ENCODE assay signal across 19 cellular contexts in the genomic region with DNA sequence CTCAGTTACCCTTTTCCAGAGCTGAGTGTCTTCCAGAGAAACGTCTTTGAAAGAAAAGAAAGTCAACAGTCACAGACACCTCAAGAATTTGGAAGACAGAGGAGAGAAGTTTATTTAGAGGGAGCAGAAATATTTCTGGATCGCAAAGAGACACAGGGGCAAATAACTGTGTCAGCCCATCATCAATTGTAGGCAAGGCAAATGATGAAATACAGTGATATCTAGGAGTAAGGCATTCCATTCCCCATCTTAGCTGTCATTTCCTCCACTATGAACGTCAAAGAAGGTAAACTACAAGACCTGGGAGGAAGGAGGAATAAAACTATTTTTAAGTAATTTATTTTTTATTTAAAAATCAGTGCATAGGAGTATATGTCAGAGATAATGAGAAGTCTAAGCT. TPM values are rescaled to one million over a fixed set of nuclear protein-coding genes. Genes with fewer than 3 reads are reported as not detected.
DNase-seq lines count a peak whose midpoint lies in the region; ATAC-seq and TF ChIP-seq lines count a peak whose summit lies in the region.
"Had no signal": no experiment of that assay in that cellular context is flagged by ENCODE, and none has a peak within 500 bp of the region (broad histone marks: within the 10 kb centered on the region; RNA-seq: fewer than 3 reads in every experiment).

No MANE protein-coding gene starts in this region.

- dilution Hi-C loops in IMR-90 (cut with HindIII; ENCODE audit: low sequenced_read_pairs, unreplicated experiment): no loop called here

- no peak overlapping the region for H2BK5ac ChIP-seq in IMR-90 (ENCODE audit: low read depth, low read length, poor library complexity, severe bottlenecking)

- no peak overlapping the region for H2BK15ac ChIP-seq in IMR-90 (ENCODE audit: low read depth, low read length)

- ATAC-seq in IMR-90 (ENCODE audit: low read depth) (peak; percentile 57), psoas muscle (no peak), GM18498 (IDR thresholded peaks at IDR 0.05; ENCODE audit: unreplicated experiment) (no peak)
- ATAC-seq: K562 had no signal

- CTCF ChIA-PET in IMR-90 (lab: Yijun Ruan, JAX): interaction anchor here (0.5 to 1.1 kb wide), 3 partner anchors 10 to 89 kb away, joined by 3 to 7 read pairs (median 3); no protein-coding TSS in a partner anchor
- CTCF ChIA-PET in CD8-positive, alpha-beta memory T cell (lab: Charles Lee): no interaction called here

- H4K8ac ChIP-seq in IMR-90 (ENCODE audit: low read depth in 2 of 2, low read length in 2 of 2): no peak overlapping the region

- POLR2A ChIA-PET in IMR-90 (lab: Charles Lee; ENCODE audit: unreplicated experiment): no interaction called here
- POLR2A ChIA-PET in CD8-positive, alpha-beta memory T cell (lab: Charles Lee): no interaction called here

- no peak overlapping the region; the same call in 1 of the 2 replicates for H2BK120ac ChIP-seq in IMR-90 (ENCODE audit: low read depth, low read length)

- H3K23ac ChIP-seq in IMR-90 (ENCODE audit: low read depth, low read length): no peak overlapping the region

- H3K4ac ChIP-seq in IMR-90 (ENCODE audit: low read depth, low read length): no peak overlapping the region

- 0 out of 2 replicates have a peak overlapping the region, but pooled peaks have one; percentile 59 for H3K18ac ChIP-seq in IMR-90 (ENCODE audit: low read depth, low read length)

- no peak overlapping the region for H3K27ac Mint-ChIP-seq in CD8-positive, alpha-beta memory T cell
- H3K27ac Mint-ChIP-seq: CD14-positive monocyte had no signal

- no TSS peak for BruUV-seq in IMR-90 (replicated peaks; lab: Mats Ljungman, UMichigan)

- no peak overlapping the region for H2BK20ac ChIP-seq in IMR-90 (ENCODE audit: low read depth, low read length)

- no peak overlapping the region for H2AFZ ChIP-seq in IMR-90 (replicated peaks; ENCODE audit: low read length, poor library complexity)

- no peak for TF ChIP-seq RAD21 in IMR-90 (IDR thresholded peaks at IDR 0.05; ENCODE audit: low read length)

- no peak overlapping the region for H3K4me2 ChIP-seq in IMR-90 (ENCODE audit: low read depth, low read length)

- no peaks in the 10 kb centered on the region for H3K79me1 ChIP-seq in IMR-90 (ENCODE audit: low read depth in 1 of 2, low read length in 2 of 2)

- TF ChIP-seq CTCF in IMR-90 (conservative IDR thresholded peaks at IDR 0.05; ENCODE audit: low read depth, low read length) (no peak), cardiac fibroblast (IDR thresholded peaks at IDR 0.05; ENCODE audit: low read depth, low read length) (no peak), psoas muscle (IDR thresholded peaks at IDR 0.05) (no peak)

- H3K36me3 ChIP-seq in IMR-90 (ENCODE audit: control insufficient read depth, insufficient read depth, low read length) (no peaks in the 10 kb centered on the region), psoas muscle (ENCODE audit: insufficient read depth in 1 of 2, low read depth in 1 of 2) (no peaks in the 10 kb centered on the region)
- H3K36me3 ChIP-seq in CD8-positive, alpha-beta memory T cell (ENCODE audit: insufficient read depth, low read length): no peaks in the 10 kb centered on the region

- H3K14ac ChIP-seq in IMR-90 (replicated peaks; ENCODE audit: low read depth, low read length): no peak overlapping the region

- no peak overlapping the region for H3K4me3 Mint-ChIP-seq in CD8-positive, alpha-beta memory T cell
- H3K4me3 Mint-ChIP-seq: CD14-positive monocyte had no signal

- peaks cover 3% of the 10 kb centered on the region; the same call in 1 of the 2 replicates for H3K9me1 ChIP-seq in IMR-90 (ENCODE audit: insufficient read depth, low read length)

- WGBS in IMR-90 (ENCODE audit: extremely low coverage in 2 of 2, insufficient read length in 1 of 2), 2 experiments: no CpG with 5 or more reads among the region's 3 CpGs
- 41 to 67% (median 67%) methylated on average over 3 of the region's 3 CpGs for WGBS in psoas muscle, 3 donors

- H2AK9ac ChIP-seq in IMR-90 (replicated peaks; ENCODE audit: low read depth, low read length, poor library complexity): no peak overlapping the region

- in situ Hi-C loops in IMR-90 (cut with MboI; ENCODE audit: low sequenced_read_pairs): no loop called here

- H3K27me3 Mint-ChIP-seq in CD8-positive, alpha-beta memory T cell: peaks cover 4 to 5% of the 10 kb centered on the region in 2 donors

- H3K9me3 Mint-ChIP-seq in CD8-positive, alpha-beta memory T cell: no peaks in the 10 kb centered on the region

- H4K91ac ChIP-seq in IMR-90 (ENCODE audit: insufficient read depth, low read depth, low read length): no peak overlapping the region

- no peaks in the 10 kb centered on the region for H3K36me3 Mint-ChIP-seq in CD8-positive, alpha-beta memory T cell
- H3K36me3 Mint-ChIP-seq: CD14-positive monocyte had no signal

- no peaks in the 10 kb centered on the region for H4K20me1 ChIP-seq in IMR-90 (ENCODE audit: insufficient read depth, low read length)

- intact Hi-C loops in IMR-90 (cut with micrococcal nuclease): no loop called here
- intact Hi-C loops in psoas muscle (cut with DNase I): no loop called here

- no peak for TF ChIP-seq POLR2A in IMR-90 (IDR thresholded peaks at IDR 0.05; ENCODE audit: low read depth, low read length)

- H3K9ac ChIP-seq in IMR-90 (ENCODE audit: low read depth, low read length): no peak overlapping the region

- H3K4me1 ChIP-seq in IMR-90 (ENCODE audit: control insufficient read depth, insufficient read depth, low read length): peaks cover 2% of the 10 kb centered on the region; the same call in 1 of the 2 replicates
- H3K4me1 ChIP-seq in psoas muscle: no peaks in the 10 kb centered on the region
- no peaks in the 10 kb centered on the region for H3K4me1 ChIP-seq in CD8-positive, alpha-beta memory T cell (ENCODE audit: insufficient read depth, low read length)

- H3K27ac ChIP-seq in IMR-90 (ENCODE audit: insufficient read depth, low read length) (no peak overlapping the region), psoas muscle (no peak overlapping the region)
- no peak overlapping the region for H3K27ac ChIP-seq in CD8-positive, alpha-beta memory T cell (ENCODE audit: low read depth, low read length)
- H3K27ac ChIP-seq: SK-N-MC had no signal

- H3K4me3 ChIP-seq in IMR-90 (ENCODE audit: insufficient read depth, low read depth, low read length) (no peak overlapping the region), cardiac fibroblast (replicated peaks in 1 of 2; ENCODE audit: low read depth in 2 of 2, low read length in 2 of 2) (no peak overlapping the region), psoas muscle (no peak overlapping the region)
- no peak overlapping the region for H3K4me3 ChIP-seq in CD8-positive, alpha-beta memory T cell (ENCODE audit: low read length)
- H3K4me3 ChIP-seq: K562, SK-N-MC had no signal

- H2AK5ac ChIP-seq in IMR-90 (ENCODE audit: low read depth, low read length): no peak overlapping the region

- H4K5ac ChIP-seq in IMR-90 (ENCODE audit: low read depth, low read length): no peak overlapping the region

- no peak overlapping the region for H3K56ac ChIP-seq in IMR-90 (ENCODE audit: extremely low read depth, insufficient read depth, low read length)

- H3K9me3 ChIP-seq in IMR-90 (ENCODE audit: control insufficient read depth, insufficient read depth, low read length) (no peaks in the 10 kb centered on the region), psoas muscle (no peaks in the 10 kb centered on the region)
- H3K9me3 ChIP-seq in CD8-positive, alpha-beta memory T cell (ENCODE audit: low read length): no peaks in the 10 kb centered on the region

- H3K4me1 Mint-ChIP-seq in CD8-positive, alpha-beta memory T cell: no peaks in the 10 kb centered on the region
- H3K4me1 Mint-ChIP-seq: CD14-positive monocyte had no signal

- H3K27me3 ChIP-seq in IMR-90 (ENCODE audit: control insufficient read depth, insufficient read depth, low read length): peaks cover 2% of the 10 kb centered on the region
- H3K27me3 ChIP-seq in psoas muscle (ENCODE audit: insufficient read depth in 3 of 3, low read length in 2 of 3): peaks cover 0 to 8% (median 0%) of the 10 kb centered on the region in 3 donors
- H3K27me3 ChIP-seq in CD8-positive, alpha-beta memory T cell (ENCODE audit: insufficient read depth, low read length, poor library complexity, severe bottlenecking): no peaks in the 10 kb centered on the region

- DNase-seq in IMR-90 (peak; percentile 66), cardiac fibroblast (ENCODE audit: low read depth in 2 of 2) (peak; percentile 23 to 48), hepatic stellate cell (ENCODE audit: low spot score) (peak; percentile 10), psoas muscle (no peak), UCSD-AML1 (lab: John Stamatoyannopoulos, UW; ENCODE audit: unreplicated experiment) (no peak)
- no peak for DNase-seq in CD8-positive, alpha-beta memory T cell
- DNase-seq: DMS153, NCI-H1105, NCI-H2081, NCI-H2171 treated with DMSO at 0.1 percent for 48 hours, NCI-H446 treated with DMSO at 0.1 percent for 48 hours, SHP77 had no signal

TF ChIP-seq in IMR-90, 13 proteins besides CTCF, POLR2A, EP300 and RAD21:
- no peak for TF ChIP-seq BHLHE40 (IDR thresholded peaks at IDR 0.05; ENCODE audit: low read depth, low read length)
- peak; percentile 56; the same call in 1 of the 2 replicates for TF ChIP-seq CEBPB (IDR thresholded peaks at IDR 0.05; ENCODE audit: low read depth, low read length)

RNA-seq across cellular contexts. Expression of gene NOX1, which starts 2.0 kb away (rescaled TPM):
- total RNA-seq in IMR-90 (2012; rRNA removed): not detected in 2 replicates
- polyA plus RNA-seq in IMR-90 (2012; rRNA removed): 0.04 TPM in 1 of 2 replicates, not detected in the other
- polyA plus RNA-seq in IMR-90 (2012; cell fraction: cytosol; rRNA removed): not detected in 2 replicates
- polyA plus RNA-seq in IMR-90 (2012; cell fraction: nucleus; rRNA removed; ENCODE audit: low replicate concordance): 0.05 TPM in 1 of 2 replicates, not detected in the other
- total RNA-seq in psoas muscle: not detected
- polyA plus RNA-seq in psoas muscle: not detected
- total RNA-seq in CD8-positive, alpha-beta memory T cell: not detected
- polyA plus RNA-seq in CD8-positive, alpha-beta memory T cell: not detected
- total RNA-seq: Daoy, H4, K562, RPMI7951 had no signal
- polyA plus RNA-seq: CD14-positive monocyte had no signal

RNA-seq across cellular contexts. Expression of gene CSTF2, which starts 52.0 kb away (rescaled TPM):
- total RNA-seq in IMR-90 (2012; rRNA removed) (27.8 and 30.3 TPM in 2 replicates), psoas muscle (1 to 10 TPM; 3.3 to 6.8 (median 4.8) TPM)
- polyA plus RNA-seq in IMR-90 (2012; rRNA removed) (21.8 and 22.8 TPM in 2 replicates), psoas muscle (10 to 100 TPM in 2 of 3 donors, 1 to 10 TPM in 1; 4.5 to 14.0 (median 10.6) TPM)
- polyA plus RNA-seq in IMR-90 (2012; cell fraction: cytosol; rRNA removed): 13.0 and 19.0 TPM in 2 replicates
- 16.5 and 22.1 TPM in 2 replicates for polyA plus RNA-seq in IMR-90 (2012; cell fraction: nucleus; rRNA removed; ENCODE audit: low replicate concordance)
- 10 to 100 TPM; 55.6 to 59.5 TPM for total RNA-seq in CD8-positive, alpha-beta memory T cell
- polyA plus RNA-seq in CD8-positive, alpha-beta memory T cell: 13.5 TPM

RNA-seq across cellular contexts. Expression of gene XKRX, which starts 56.6 kb away (rescaled TPM):
- total RNA-seq in IMR-90 (2012; rRNA removed) (0.83 and 0.90 TPM in 2 replicates), psoas muscle (under 1 TPM in 3 of 4 donors, not detected in 1; 0.08 to 0.28 (median 0.09) TPM)
- polyA plus RNA-seq in IMR-90 (2012; rRNA removed) (0.26 and 0.39 TPM in 2 replicates), psoas muscle (under 1 TPM in 2 of 3 donors, not detected in 1; 0.05 to 0.26 TPM)
- polyA plus RNA-seq in IMR-90 (2012; cell fraction: cytosol; rRNA removed): 0.06 and 0.19 TPM in 2 replicates
- polyA plus RNA-seq in IMR-90 (2012; cell fraction: nucleus; rRNA removed; ENCODE audit: low replicate concordance): 0.23 and 0.37 TPM in 2 replicates
- total RNA-seq in CD8-positive, alpha-beta memory T cell: not detected
- polyA plus RNA-seq in CD8-positive, alpha-beta memory T cell: not detected
- total RNA-seq: Daoy, K562 had no signal
- polyA plus RNA-seq: CD14-positive monocyte had no signal

Comparison
In these comparisons a context has a peak if more than half of its experiments do, and no peak if none do; other contexts are left out.
1. DNase-seq: peak in IMR-90 (single experiment), cardiac fibroblast (2 of 2) and hepatic stellate cell (single experiment); none in psoas muscle (0 of 2), UCSD-AML1 (single experiment) and CD8-positive, alpha-beta memory T cell (0 of 5).